23 cellular contexts compared by ENCODE assay signal in the genomic region with DNA sequence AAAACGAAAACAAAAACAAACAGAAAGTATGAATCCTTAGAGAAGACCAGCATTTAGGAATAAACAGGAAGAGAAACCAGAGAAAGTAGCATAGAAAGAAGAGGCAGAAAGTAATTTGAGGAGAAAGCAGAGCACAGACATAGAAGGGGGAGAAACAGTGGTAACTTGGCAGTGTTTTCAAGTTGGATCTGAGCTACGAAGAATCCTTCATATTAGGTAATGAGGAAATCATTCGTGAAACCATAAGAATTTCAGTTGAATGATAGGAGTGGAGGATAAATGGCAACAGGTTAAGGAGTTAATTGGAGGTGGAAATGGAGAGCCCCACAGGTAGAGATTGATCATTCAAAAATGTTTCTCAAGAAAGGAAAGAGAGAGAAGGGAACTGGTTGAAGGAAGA. TPM values are rescaled to one million over a fixed set of nuclear protein-coding genes. Genes with fewer than 3 reads are reported as not detected.
"Had no signal": no experiment of that assay in that cellular context is flagged by ENCODE, and none has a peak within 500 bp of the region (broad histone marks: within the 10 kb centered on the region; RNA-seq: fewer than 3 reads in every experiment).

No MANE protein-coding gene starts in this region.

- H3K27ac ChIP-seq: esophagus squamous epithelium, hepatocyte, right atrium auricular region had no signal

- H3K9me3 ChIP-seq: esophagus squamous epithelium, right atrium auricular region, sigmoid colon, stomach, thoracic aorta, transverse colon had no signal

- ATAC-seq: left colon, left ventricle myocardium superior had no signal

- DNase-seq: esophagus squamous epithelium; foreskin fibroblast; left colon; left ventricle myocardium superior; mesendoderm; naive B cell; posterior cingulate gyrus; sigmoid colon; stimulated activated CD4-positive, alpha-beta T cell treated with anti-CD3 and anti-CD28 coated beads, Interleukin-12 subunit alpha, Interleukin-12 subunit beta, amount 100 ng/mL, for 4 hours; stimulated activated naive CD4-positive, alpha-beta T cell; stomach; substantia nigra; transverse colon had no signal

- H3K4me3 ChIP-seq: esophagus squamous epithelium, hepatocyte, right atrium auricular region, sigmoid colon, skin epidermis, stomach, thoracic aorta, transverse colon had no signal

- H3K27me3 ChIP-seq: hepatocyte, right atrium auricular region, sigmoid colon, stomach, transverse colon had no signal

- H3K36me3 ChIP-seq: esophagus squamous epithelium, right atrium auricular region, sigmoid colon, stomach, thoracic aorta, transverse colon had no signal

RNA-seq across cellular contexts. Expression of a gene that starts 24.5 kb away (rescaled TPM):
- total RNA-seq: esophagus squamous epithelium, hepatocyte, kidney epithelial cell, left colon, left ventricle myocardium superior, lung microvascular endothelial cell, osteocyte, right atrium auricular region, sigmoid colon, stomach, transverse colon, urinary bladder had no signal
- polyA plus RNA-seq: stomach had no signal

RNA-seq across cellular contexts. Expression of a gene that starts 40.0 kb away (rescaled TPM):
- total RNA-seq: epithelial cell of proximal tubule, hepatocyte, kidney epithelial cell, lung microvascular endothelial cell, osteocyte, pulmonary artery endothelial cell, thoracic aorta had no signal
